8 cellular contexts compared by ENCODE assay signal in the genomic region with DNA sequence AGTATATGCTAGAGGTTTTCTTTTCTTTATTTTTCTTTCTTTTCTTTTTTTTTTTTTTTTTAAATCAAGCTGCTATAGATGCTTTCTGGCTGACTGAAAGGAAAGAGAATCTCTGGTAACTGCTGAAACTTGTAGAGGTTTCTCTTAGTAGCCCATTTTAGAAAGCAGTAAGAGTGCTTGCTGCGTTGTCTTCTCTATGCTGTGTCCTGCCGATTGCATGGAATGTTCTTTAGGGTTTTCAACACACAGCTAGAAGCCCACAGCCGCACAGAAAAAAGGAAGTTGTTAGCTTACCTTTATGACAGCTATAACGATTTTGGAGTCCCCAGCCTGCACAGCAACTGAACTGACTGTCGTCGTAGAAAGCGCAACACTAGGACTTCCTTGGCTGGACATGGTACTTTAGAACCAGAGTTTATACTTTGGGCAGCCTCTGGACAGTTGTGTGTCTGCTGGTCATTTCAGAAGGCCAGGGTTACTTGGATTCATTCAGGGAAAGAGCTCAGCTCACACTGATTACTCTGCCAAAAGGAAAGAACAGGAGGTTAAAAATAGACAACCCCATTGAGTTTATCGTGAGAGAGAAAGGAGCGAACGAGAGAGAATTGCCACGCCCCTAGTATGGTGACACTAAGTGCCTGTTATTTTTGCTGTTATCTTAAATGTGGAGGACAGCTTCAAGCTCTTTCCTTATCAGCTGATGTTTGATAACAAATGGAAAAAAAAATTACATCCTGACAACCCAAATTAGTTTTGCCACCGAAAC. TPM values are rescaled to one million over a fixed set of nuclear protein-coding genes. Genes with fewer than 3 reads are reported as not detected.
DNase-seq lines count a peak whose midpoint lies in the region; ATAC-seq and TF ChIP-seq lines count a peak whose summit lies in the region.

TSS of gene CCDC141 (minus strand) at position 592 of the 766 bp plus-strand sequence. CDS start at position 396, 196 bp downstream.

- no peaks in the 10 kb centered on the region for H3K36me3 Mint-ChIP-seq in effector memory CD8-positive, alpha-beta T cell (ENCODE audit: insufficient read depth)

- no peaks in the 10 kb centered on the region for H3K9me3 Mint-ChIP-seq in effector memory CD8-positive, alpha-beta T cell

- H3K36me3 ChIP-seq in osteoblast (ENCODE audit: insufficient read depth, low read length), result no peaks in the 10 kb centered on the region

- H3K27me3 ChIP-seq in osteoblast (ENCODE audit: insufficient read depth, low read length), result no peaks in the 10 kb centered on the region

- no peak for TF ChIP-seq CTCF in osteoblast (IDR thresholded peaks at IDR 0.05; ENCODE audit: extremely low read depth, low read depth, low read length)

- no peaks in the 10 kb centered on the region for H3K79me2 ChIP-seq in osteoblast (ENCODE audit: insufficient read depth, low read length)

- no peak within 1 kb of the TSS for H3K4me3 ChIP-seq in osteoblast (ENCODE audit: insufficient read depth, low read length)

- H2AFZ ChIP-seq in osteoblast (ENCODE audit: low read length), result peak within 1 kb of the TSS; percentile 47

- H3K9me3 ChIP-seq in osteoblast (ENCODE audit: low read depth, low read length), result no peaks in the 10 kb centered on the region

- no peaks in the 10 kb centered on the region for H3K4me1 ChIP-seq in osteoblast (ENCODE audit: insufficient read depth, low read length)

- H3K4me3 Mint-ChIP-seq in effector memory CD8-positive, alpha-beta T cell, result peak within 1 kb of the TSS; percentile 63 to 75

- H3K27ac ChIP-seq in osteoblast (ENCODE audit: low read depth, low read length) (no peak within 1 kb of the TSS), substantia nigra (ENCODE audit: low read depth, low read length, poor library complexity, severe bottlenecking) (no peak within 1 kb of the TSS)

- H3K4me1 Mint-ChIP-seq in effector memory CD8-positive, alpha-beta T cell (ENCODE audit: low read depth in 2 of 2), result peaks cover 0 to under 1% of the 10 kb centered on the region in 2 donors

- peak within 1 kb of the TSS; percentile 9 for H3K4me2 ChIP-seq in osteoblast (ENCODE audit: insufficient read depth, low read length)

- no peaks in the 10 kb centered on the region for H4K20me1 ChIP-seq in osteoblast (ENCODE audit: insufficient read depth, low read length)

- H3K27me3 Mint-ChIP-seq in effector memory CD8-positive, alpha-beta T cell, result no peaks in the 10 kb centered on the region

- ATAC-seq in GM18861 (IDR thresholded peaks at IDR 0.05; ENCODE audit: unreplicated experiment) (peak; percentile 42), HG02588 (IDR thresholded peaks at IDR 0.05; ENCODE audit: unreplicated experiment) (peak; percentile 65)
- peak; percentile 57 for ATAC-seq in effector memory CD8-positive, alpha-beta T cell (replicated peaks)

- DNase-seq in NAMALWA (ENCODE audit: low spot score) (peak; percentile 87), osteoblast (ENCODE audit: insufficient read length, low spot score, missing footprints) (no peak), substantia nigra (lab: John Stamatoyannopoulos, UW) (no peak), OCI-M2 (lab: John Stamatoyannopoulos, UW; ENCODE audit: unreplicated experiment) (no peak)
- no peak for DNase-seq in effector memory CD8-positive, alpha-beta T cell
- DNase-seq in NK-92 treated with Interleukin-12 subunit alpha and Interleukin-12 subunit beta, amount 100 ng/mL, for 24 hours (lab: John Stamatoyannopoulos, UW), result no peak

- no peak within 1 kb of the TSS for H3K27ac Mint-ChIP-seq in effector memory CD8-positive, alpha-beta T cell

RNA-seq across cellular contexts. Expression of gene CCDC141, which starts in this region (rescaled TPM):
- total RNA-seq in osteoblast, result not detected in 2 replicates
